ENCODE assay signal across 8 cellular contexts in genomic region chr3:113844622-113845222, GRCh38. TPM values are rescaled to one million over a fixed set of nuclear protein-coding genes. Genes with fewer than 3 reads are reported as not detected.
DNase-seq lines count a peak whose midpoint lies in the region; ATAC-seq and TF ChIP-seq lines count a peak whose summit lies in the region.

No MANE protein-coding gene starts in this region.

- no peaks in the 10 kb centered on the region for H3K27me3 ChIP-seq in CD4-positive, alpha-beta T cell (ENCODE audit: control insufficient read depth, insufficient read depth, low read length)
- H3K27me3 ChIP-seq in GM23338 (ENCODE audit: insufficient read depth) = no peaks in the 10 kb centered on the region; the same call in 1 of the 2 replicates

- no peak overlapping the region for H3K4me3 ChIP-seq in GM23338
- no peak overlapping the region for H3K4me3 ChIP-seq in choroid plexus epithelial cell (ENCODE audit: low read depth, low read length)
- H3K4me3 ChIP-seq in mucosa of descending colon = no peak overlapping the region
- no peak overlapping the region for H3K4me3 ChIP-seq in lower leg skin (ENCODE audit: low read depth, poor library complexity, severe bottlenecking)

- no peak for DNase-seq in CD4-positive, alpha-beta T cell
- DNase-seq in GM23338 (ENCODE audit: low spot score) (peak; percentile 48), NCI-H446 (lab: John Stamatoyannopoulos, UW) (peak; percentile 64 to 67), choroid plexus epithelial cell (ENCODE audit: low read depth) (peak; percentile 69), mucosa of descending colon (no peak), lower leg skin (ENCODE audit: low spot score in 2 of 2) (no peak)

- no peaks in the 10 kb centered on the region for H3K9me3 Mint-ChIP-seq in CD4-positive, alpha-beta T cell
- no peaks in the 10 kb centered on the region for H3K9me3 Mint-ChIP-seq in GM23338

- no peaks in the 10 kb centered on the region for H3K9me3 ChIP-seq in CD4-positive, alpha-beta T cell (ENCODE audit: control insufficient read depth, low read length)
- no peaks in the 10 kb centered on the region for H3K9me3 ChIP-seq in mucosa of descending colon

- no peaks in the 10 kb centered on the region for H3K4me1 Mint-ChIP-seq in CD4-positive, alpha-beta T cell (ENCODE audit: low read depth)
- no peaks in the 10 kb centered on the region for H3K4me1 Mint-ChIP-seq in GM23338

- no peak for TF ChIP-seq POLR2A in lower leg skin (IDR thresholded peaks at IDR 0.05)

- intact Hi-C loops in CD4-positive, alpha-beta T cell (cut with DNase I, micrococcal nuclease) = loop anchor here in 1 of 2 experiments (1.0 kb wide), 1 partner anchor 69 kb away; no protein-coding TSS in a partner anchor
- intact Hi-C loops in mucosa of descending colon (cut with DNase I, micrococcal nuclease) (loop anchor here in 1 of 2 donors (5.0 kb wide), 1 partner anchor 68 kb away; no protein-coding TSS in a partner anchor), lower leg skin (cut with DNase I; ENCODE audit: low total_unique reads) (no loop called here)

- H3K27ac ChIP-seq in CD4-positive, alpha-beta T cell (ENCODE audit: low read depth, low read length) = no peak overlapping the region
- H3K27ac ChIP-seq in GM23338 (ENCODE audit: low read depth) = no peak overlapping the region

- no peak overlapping the region for H3K4me3 Mint-ChIP-seq in CD4-positive, alpha-beta T cell
- no peak overlapping the region for H3K4me3 Mint-ChIP-seq in GM23338

- H3K27me3 Mint-ChIP-seq in CD4-positive, alpha-beta T cell = no peaks in the 10 kb centered on the region
- H3K27me3 Mint-ChIP-seq in GM23338 (ENCODE audit: insufficient read depth, low read depth, poor library complexity) = peaks cover 2% of the 10 kb centered on the region

- no peaks in the 10 kb centered on the region for H3K9me2 ChIP-seq in GM23338 (ENCODE audit: insufficient read depth)

- H3F3A ChIP-seq in GM23338 (replicated peaks; ENCODE audit: low read depth) = no peaks in the 10 kb centered on the region

- TF ChIP-seq CTCF in CD4-positive, alpha-beta T cell (IDR thresholded peaks at IDR 0.05) = peak; percentile 70
- TF ChIP-seq CTCF in GM23338 (conservative IDR thresholded peaks at IDR 0.05; ENCODE audit: low read depth in 2 of 2) (peak; percentile 60 to 66), choroid plexus epithelial cell (conservative IDR thresholded peaks at IDR 0.05; ENCODE audit: low read depth, low read length) (peak; percentile 59), mucosa of descending colon (IDR thresholded peaks at IDR 0.05) (peak; percentile 16), lower leg skin (IDR thresholded peaks at IDR 0.05) (no peak)

- H3K27ac Mint-ChIP-seq in CD4-positive, alpha-beta T cell = no peak overlapping the region
- no peak overlapping the region for H3K27ac Mint-ChIP-seq in GM23338

- H3K36me3 ChIP-seq in GM23338 (ENCODE audit: insufficient read depth) = no peaks in the 10 kb centered on the region
- no peaks in the 10 kb centered on the region for H3K36me3 ChIP-seq in mucosa of descending colon (ENCODE audit: low read depth)

- peaks cover under 1% of the 10 kb centered on the region; the same call in 1 of the 2 replicates for H3K4me1 ChIP-seq in GM23338 (ENCODE audit: insufficient read depth)
- peaks cover 8% of the 10 kb centered on the region for H3K4me1 ChIP-seq in mucosa of descending colon (ENCODE audit: low read depth)

- WGBS in lower leg skin, 2 donors = 44 to 54% methylated on average over 4 of the region's 4 CpGs

- H3K79me2 ChIP-seq in GM23338 (replicated peaks; ENCODE audit: insufficient read depth) = no peaks in the 10 kb centered on the region

- no peaks in the 10 kb centered on the region for H4K20me1 ChIP-seq in GM23338 (replicated peaks; ENCODE audit: insufficient read depth)

- H3K36me3 Mint-ChIP-seq in CD4-positive, alpha-beta T cell (ENCODE audit: low read depth) = no peaks in the 10 kb centered on the region
- H3K36me3 Mint-ChIP-seq in GM23338 (ENCODE audit: low read depth) = no peaks in the 10 kb centered on the region

- no peak overlapping the region for H3K4me2 ChIP-seq in GM23338

- ATAC-seq in CD4-positive, alpha-beta T cell (ENCODE audit: poor library complexity) = no peak
- ATAC-seq in GM23338 (no peak), mucosa of descending colon (peak; percentile 74), GM21381 (IDR thresholded peaks at IDR 0.05; ENCODE audit: unreplicated experiment) (no peak), GM18867 (IDR thresholded peaks at IDR 0.05; ENCODE audit: unreplicated experiment) (no peak)

- CTCF ChIA-PET in CD4-positive, alpha-beta T cell (lab: Charles Lee) = interaction anchor here (0.6 to 1.7 kb wide), 5 partner anchors 17 to 80 kb away, joined by 3 to 6 read pairs (median 4); no protein-coding TSS in a partner anchor

- no peak overlapping the region for H2AFZ ChIP-seq in GM23338

- POLR2A ChIA-PET in CD4-positive, alpha-beta T cell (lab: Charles Lee) = interaction anchor here (0.5 kb wide), 1 partner anchor 314 kb away, joined by 3 read pairs; no protein-coding TSS in a partner anchor

TF ChIP-seq in GM23338, 12 proteins besides CTCF, POLR2A, EP300 and RAD21:
- no peak for TF ChIP-seq STAT1 (IDR thresholded peaks at IDR 0.05; ENCODE audit: unreplicated experiment)
- no peak for TF ChIP-seq ZNF331 (CRISPR knock-in tag; IDR thresholded peaks at IDR 0.05; ENCODE audit: low read depth)
- TF ChIP-seq JUNB (IDR thresholded peaks at IDR 0.05; ENCODE audit: unreplicated experiment) = no peak
- TF ChIP-seq REST (IDR thresholded peaks at IDR 0.05; ENCODE audit: unreplicated experiment) = no peak

RNA-seq across cellular contexts. Expression of gene GRAMD1C, which starts 6.1 kb away (rescaled TPM):
- total RNA-seq in CD4-positive, alpha-beta T cell = under 1 TPM; 0.22 to 0.55 TPM
- 0.78 and 3.3 TPM in 2 replicates for total RNA-seq in GM23338 (2014; rRNA removed; shearing (Covaris generic))
- 2.6 and 3.6 TPM in 2 replicates for polyA plus RNA-seq in GM23338 (2016; fragmentation: Nextera tagmentation; extraction: Ambion mirVana)
- 10 to 100 TPM in 1 of 3 donors, 1 to 10 TPM in 2; 5.7 to 19.5 (median 8.6) TPM for total RNA-seq in mucosa of descending colon
- 10 to 100 TPM; 23.0 to 38.2 (median 33.2) TPM for total RNA-seq in lower leg skin

Comparison
In these comparisons a context has a peak if more than half of its experiments do, and no peak if none do; other contexts are left out.
1. DNase-seq: peak in GM23338 (single experiment), NCI-H446 (2 of 2) and choroid plexus epithelial cell (single experiment); none in CD4-positive, alpha-beta T cell (0 of 10), mucosa of descending colon (0 of 3) and lower leg skin (0 of 2).
2. CTCF ChIP-seq: peak in CD4-positive, alpha-beta T cell (single experiment), GM23338 (2 of 2), choroid plexus epithelial cell (single experiment) and mucosa of descending colon (single experiment); none in lower leg skin (0 of 3).